20 cellular contexts compared by ENCODE assay signal in the genomic region with DNA sequence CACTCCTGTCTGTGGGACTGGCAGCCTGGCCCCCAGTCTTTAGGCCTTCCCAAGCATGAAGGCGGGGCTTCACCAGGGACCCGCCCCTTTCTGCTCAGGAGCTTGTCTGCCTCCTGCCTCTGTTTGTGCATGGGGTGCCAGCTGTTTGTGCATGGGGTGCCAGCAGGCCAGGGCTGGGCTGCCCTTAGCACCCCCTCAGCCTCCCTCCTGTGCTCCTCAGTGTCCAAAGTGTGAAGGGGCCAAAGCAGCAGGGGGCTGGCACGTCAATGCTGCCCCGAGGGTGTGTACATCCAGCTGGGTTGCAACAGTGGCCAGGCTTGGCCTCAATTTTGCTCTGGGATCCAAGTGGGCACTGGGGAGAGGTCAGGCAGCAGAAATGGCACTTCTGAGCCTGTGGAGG.
"Had no signal": no experiment of that assay in that cellular context is flagged by ENCODE, and none has a peak within 500 bp of the region (broad histone marks: within the 10 kb centered on the region; RNA-seq: fewer than 3 reads in every experiment).

No MANE protein-coding gene starts in this region.

- ATAC-seq: K562 had no signal

- DNase-seq: MG63, NCI-H1092, NCI-H1105 treated with DMSO at 0.1 percent for 48 hours, NCI-H1417 treated with DMSO at 0.1 percent for 48 hours, NCI-H146, NCI-H1694 treated with DMSO at 0.1 percent for 48 hours, NCI-H1930, NCI-H2081, NCI-H2107, NCI-H2227 treated with DMSO at 0.1 percent for 48 hours, NCI-H524, NCI-H69, NCI-H774, SHP77, SK-N-SH, SW 1271 had no signal

- H3K36me3 ChIP-seq: MG63 had no signal

- H3K9ac ChIP-seq: KMS-11, SK-N-SH had no signal

- H3K4me3 ChIP-seq: K562, MG63 had no signal

- H3K27me3 ChIP-seq: MG63 had no signal

- H3K4me2 ChIP-seq: KMS-11, SK-N-SH had no signal

- H3K27ac ChIP-seq: HL-60, KMS-11, RWPE1 had no signal

- H3K9me3 ChIP-seq: SK-N-SH had no signal
